Comparison of ENCODE assay signal across 18 cellular contexts in genomic region chr6:133362813-133363212, GRCh38.
A peak's percentile ranks its signal among the peaks of the same experiment; 100 is the strongest.
DNase-seq lines count a peak whose midpoint lies in the region; ATAC-seq and TF ChIP-seq lines count a peak whose summit lies in the region.
"Had no signal": no experiment of that assay in that cellular context is flagged by ENCODE, and none has a peak within 500 bp of the region (broad histone marks: within the 10 kb centered on the region; RNA-seq: fewer than 3 reads in every experiment).

No MANE protein-coding gene starts in this region.

- no peak for ATAC-seq in psoas muscle
- no peak for ATAC-seq in T-helper 17 cell
- no peak for ATAC-seq in GM21717 (IDR thresholded peaks at IDR 0.05; ENCODE audit: unreplicated experiment)
- ATAC-seq: HCT116, K562 had no signal

- H3K9me2 ChIP-seq in PC-9 (ENCODE audit: insufficient read depth) = no peaks in the 10 kb centered on the region

- H3K9me3 ChIP-seq in PC-9 (ENCODE audit: insufficient read depth, low read depth) (no peaks in the 10 kb centered on the region), psoas muscle (no peaks in the 10 kb centered on the region), T-helper 17 cell (ENCODE audit: control insufficient read depth, low read length, poor library complexity, severe bottlenecking) (no peaks in the 10 kb centered on the region)

- H3K4me2 ChIP-seq in PC-9 = peak overlapping the region; percentile 34

- H3F3A ChIP-seq in PC-9 (ENCODE audit: insufficient read depth, low read depth) = no peaks in the 10 kb centered on the region

- CTCF ChIA-PET in PC-9 (lab: Charles Lee) = no interaction called here

- no peaks in the 10 kb centered on the region for H3K79me2 ChIP-seq in PC-9 (ENCODE audit: low read depth)

- no peak for TF ChIP-seq CTCF in PC-9 (conservative IDR thresholded peaks at IDR 0.05)
- TF ChIP-seq CTCF in psoas muscle (IDR thresholded peaks at IDR 0.05) = no peak

- H3K36me3 Mint-ChIP-seq in T-helper 17 cell (ENCODE audit: low read depth) = no peaks in the 10 kb centered on the region
- H3K36me3 Mint-ChIP-seq: CD14-positive monocyte; CD4-positive, alpha-beta memory T cell had no signal

- peaks cover 2% of the 10 kb centered on the region for H3K4me1 Mint-ChIP-seq in T-helper 17 cell
- H3K4me1 Mint-ChIP-seq: CD14-positive monocyte; CD4-positive, alpha-beta memory T cell had no signal

- no peak overlapping the region for H3K27ac Mint-ChIP-seq in T-helper 17 cell
- H3K27ac Mint-ChIP-seq: CD4-positive, alpha-beta memory T cell; HFFc6 had no signal

- POLR2A ChIA-PET in PC-9 (lab: Charles Lee; ENCODE audit: unreplicated experiment) = no interaction called here

- H3K4me3 ChIP-seq in PC-9 (no peak overlapping the region), psoas muscle (no peak overlapping the region)
- H3K4me3 ChIP-seq: K562 had no signal

- H3K27me3 ChIP-seq in PC-9 (ENCODE audit: insufficient read depth, low read depth) (no peaks in the 10 kb centered on the region), psoas muscle (ENCODE audit: insufficient read depth in 3 of 3, low read length in 2 of 3) (no peaks in the 10 kb centered on the region)

- no peak overlapping the region for H3K4me3 Mint-ChIP-seq in T-helper 17 cell
- H3K4me3 Mint-ChIP-seq: CD14-positive monocyte; CD4-positive, alpha-beta memory T cell; HFFc6 had no signal

- H3K36me3 ChIP-seq in PC-9 (ENCODE audit: low read depth) = no peaks in the 10 kb centered on the region
- no peaks in the 10 kb centered on the region for H3K36me3 ChIP-seq in psoas muscle (ENCODE audit: insufficient read depth in 1 of 2, low read depth in 1 of 2)

- intact Hi-C loops in PC-9 (cut with micrococcal nuclease; ENCODE audit: unreplicated experiment) (no loop called here), psoas muscle (cut with DNase I) (no loop called here)

- no peaks in the 10 kb centered on the region for H3K4me1 ChIP-seq in PC-9 (replicated peaks; ENCODE audit: insufficient read depth)
- H3K4me1 ChIP-seq in psoas muscle = peaks cover 46% of the 10 kb centered on the region

- WGBS in psoas muscle, 3 donors = 54 to 65% (median 54%) methylated on average over 4 of the region's 4 CpGs

- H3K27ac ChIP-seq in PC-9 (no peak overlapping the region), psoas muscle (peak overlapping the region; percentile 86)

- H4K20me1 ChIP-seq in PC-9 (ENCODE audit: insufficient read depth) = no peaks in the 10 kb centered on the region; the same call in 1 of the 2 replicates

- no peaks in the 10 kb centered on the region for H3K27me3 Mint-ChIP-seq in T-helper 17 cell
- H3K27me3 Mint-ChIP-seq: CD4-positive, alpha-beta memory T cell had no signal

- DNase-seq in Caki2 (ENCODE audit: low read depth) (peak; percentile 9), PC-9 (no peak), psoas muscle (no peak), NCI-H2081 (lab: John Stamatoyannopoulos, UW) (no peak), T-helper 17 cell (no peak)
- DNase-seq: AML-193; Calu3; CD4-positive, alpha-beta memory T cell; DMS79 treated with DMSO at 0.1 percent for 48 hours; GF-D8; GOT3; H7; HFFc6; IMR-90 had no signal

- in situ Hi-C loops in Caki2 (cut with HindIII; ENCODE audit: low pct_unique_long_range_greater_than_20kb, low sequenced_read_pairs) = no loop called here

- BruUV-seq in PC-9 (replicated peaks; lab: Mats Ljungman, UMichigan) = no TSS peak

- no peak overlapping the region for H2AFZ ChIP-seq in PC-9
